8 cellular contexts compared by ENCODE assay signal in genomic region chr15:39624806-39625205, GRCh38. TPM values are rescaled to one million over a fixed set of nuclear protein-coding genes. Genes with fewer than 3 reads are reported as not detected.
DNase-seq lines count a peak whose midpoint lies in the region; ATAC-seq, FAIRE-seq and TF ChIP-seq lines count a peak whose summit lies in the region.

No MANE protein-coding gene starts in this region.

- no peak overlapping the region for H3K23ac ChIP-seq in mesendoderm (ENCODE audit: low read length)

- H3K9ac ChIP-seq in GM12878 (ENCODE audit: control insufficient read depth, insufficient read depth, low read length) = no peak overlapping the region
- H3K9ac ChIP-seq in liver (ENCODE audit: low read depth in 1 of 2, low read length in 2 of 2) = no peak overlapping the region
- H3K9ac ChIP-seq in mesendoderm (ENCODE audit: low read length) = no peak overlapping the region

- H3K4me1 ChIP-seq in GM12878 (ENCODE audit: control insufficient read depth, insufficient read depth, low read length) (peaks cover 30% of the 10 kb centered on the region), liver (ENCODE audit: control insufficient read depth in 4 of 4, insufficient read depth in 4 of 4, low read length in 3 of 4) (peaks cover 0 to 7% (median 3%) of the 10 kb centered on the region in 4 donors), mesendoderm (ENCODE audit: control insufficient read depth, low read depth, low read length) (peaks cover 2% of the 10 kb centered on the region)

- in situ Hi-C loops in GM12878 (cut with MboI) = no loop called here

- H3K56ac ChIP-seq in mesendoderm (ENCODE audit: low read length) = no peak overlapping the region

- H2BK15ac ChIP-seq in mesendoderm (replicated peaks; ENCODE audit: low read depth) = no peak overlapping the region

- peak; percentile 81 for DNase-seq in activated gamma-delta T cell treated with Interleukin-2 at 50 U/mL for 16 hours
- no peak for DNase-seq in activated gamma-delta T cell (lab: John Stamatoyannopoulos, UW)
- peak; percentile 44 to 73 (median 66) for DNase-seq in T-helper 17 cell
- DNase-seq in GM12878 (ENCODE audit: low read depth, low spot score) = peak; percentile 45
- DNase-seq in stimulated activated CD8-positive, alpha-beta memory T cell treated with anti-CD3 and anti-CD28 coated beads, Interleukin-7, amount 100 ng/mL, for 1 hour (ENCODE audit: low read depth in 2 of 2) = peak; percentile 37 to 51
- DNase-seq in mesendoderm = no peak

- H3K36me3 Mint-ChIP-seq in T-helper 17 cell (ENCODE audit: low read depth) = peaks cover 3% of the 10 kb centered on the region

- TF ChIP-seq CTCF in GM12878 (IDR thresholded peaks at IDR 0.05 in 2 of 3, conservative IDR thresholded peaks at IDR 0.05 in 1 of 3; ENCODE audit: control insufficient read depth in 2 of 3, extremely low read depth in 1 of 3, insufficient read depth in 1 of 3, low read depth in 3 of 3, low read length in 3 of 3) = no peak
- no peak for TF ChIP-seq CTCF in liver (IDR thresholded peaks at IDR 0.05; ENCODE audit: low read depth, low read length, missing input control)

- SMC1A ChIA-PET in GM12878 (lab: Charles Lee; ENCODE audit: uncharacterized antibody, unreplicated experiment) = interaction anchor here (1.4 to 5.9 kb wide), 5 partner anchors 15 to 131 kb away, joined by 4 to 44 read pairs (median 32); no protein-coding TSS in a partner anchor

- H3K27me3 Mint-ChIP-seq in T-helper 17 cell = no peaks in the 10 kb centered on the region

- H3K36me3 ChIP-seq in GM12878 (ENCODE audit: control insufficient read depth in 2 of 2, insufficient read depth in 2 of 2, low read length in 1 of 2) = no peaks in the 10 kb centered on the region
- no peaks in the 10 kb centered on the region for H3K36me3 ChIP-seq in liver (ENCODE audit: control insufficient read depth in 4 of 4, insufficient read depth in 3 of 4, low read depth in 1 of 4, low read length in 3 of 4)
- no peaks in the 10 kb centered on the region for H3K36me3 ChIP-seq in mesendoderm (ENCODE audit: control insufficient read depth, insufficient read depth, low read length)

- no peak overlapping the region for H2BK5ac ChIP-seq in mesendoderm (ENCODE audit: low read length)

- intact Hi-C loops in GM12878 (cut with micrococcal nuclease; ENCODE audit: unreplicated experiment) = no loop called here

- TF ChIP-seq POLR2A in GM12878 (IDR thresholded peaks at IDR 0.05; ENCODE audit: low read depth, low read length) = no peak

- H3K9me3 ChIP-seq in T-helper 17 cell (ENCODE audit: control insufficient read depth, low read length, poor library complexity, severe bottlenecking) (no peaks in the 10 kb centered on the region), GM12878 (replicated peaks; ENCODE audit: control insufficient read depth, insufficient read depth, low read length) (no peaks in the 10 kb centered on the region; the same call in 2 of the 3 replicates), liver (ENCODE audit: control insufficient read depth in 4 of 4, low read length in 3 of 4) (no peaks in the 10 kb centered on the region)

- ATAC-seq in T-helper 17 cell (peak; percentile 76), GM12878 (peak; percentile 75), HG02642 (IDR thresholded peaks at IDR 0.05; ENCODE audit: poor library complexity, unreplicated experiment) (no peak)

- H4K20me1 ChIP-seq in GM12878 (ENCODE audit: control insufficient read depth, insufficient read depth) = no peaks in the 10 kb centered on the region

- peak overlapping the region; percentile 82 for H3K4me3 Mint-ChIP-seq in T-helper 17 cell

- no peak overlapping the region for H3K4ac ChIP-seq in mesendoderm (ENCODE audit: low read depth, low read length)

- WGBS in GM12878 (ENCODE audit: insufficient coverage, insufficient replicate concordance, low lambda C conversion rate, missing lambda C conversion rate) = 7% methylated on average over 6 of the region's 6 CpGs
- 68% methylated on average over 6 of the region's 6 CpGs for WGBS in liver
- no CpG with 5 or more reads among the region's 6 CpGs for WGBS in mesendoderm (ENCODE audit: extremely low coverage, insufficient coverage, low lambda C conversion rate)

- H2AK5ac ChIP-seq in mesendoderm (ENCODE audit: low read length) = no peak overlapping the region

- H3K79me1 ChIP-seq in mesendoderm (ENCODE audit: low read length) = no peaks in the 10 kb centered on the region

- no peak overlapping the region for H3K18ac ChIP-seq in mesendoderm (ENCODE audit: low read length)

- no peak for TF ChIP-seq RAD21 in GM12878 (IDR thresholded peaks at IDR 0.05; ENCODE audit: insufficient read depth, low read depth, low read length)
- TF ChIP-seq RAD21 in liver (IDR thresholded peaks at IDR 0.05) = no peak

- H2BK120ac ChIP-seq in mesendoderm (ENCODE audit: low read depth, low read length) = no peak overlapping the region

- POLR2A ChIA-PET in GM12878 (lab: Charles Lee) = interaction anchor here (0.5 to 1.5 kb wide), 2 partner anchors 28 to 67 kb away, joined by 3 to 4 read pairs; no protein-coding TSS in a partner anchor

- no peak overlapping the region for H2AFZ ChIP-seq in GM12878 (ENCODE audit: control insufficient read depth, low read depth, low read length)

- H3K4me3 ChIP-seq in GM12878 (no peak overlapping the region), liver (ENCODE audit: low read depth in 1 of 3, low read length in 3 of 3) (no peak overlapping the region), mesendoderm (ENCODE audit: low read length) (no peak overlapping the region)

- no peaks in the 10 kb centered on the region for H3K79me2 ChIP-seq in GM12878 (ENCODE audit: control insufficient read depth, insufficient read depth, low read length)
- no peaks in the 10 kb centered on the region for H3K79me2 ChIP-seq in mesendoderm (ENCODE audit: control insufficient read depth, insufficient read depth, low read length)

- no peak overlapping the region for H4K8ac ChIP-seq in mesendoderm (ENCODE audit: low read depth, low read length)

- H3K27ac Mint-ChIP-seq in T-helper 17 cell = peak overlapping the region; percentile 97

- no peak overlapping the region for H4K5ac ChIP-seq in mesendoderm (ENCODE audit: low read length)

- H3K4me1 Mint-ChIP-seq in T-helper 17 cell = peaks cover 60% of the 10 kb centered on the region

- CTCF ChIA-PET in GM12878 (lab: Yijun Ruan, JAX) = interaction anchor here (0.7 to 3.1 kb wide), 8 partner anchors 13 to 132 kb away, joined by 3 to 14 read pairs (median 4); no protein-coding TSS in a partner anchor

- H3K27ac ChIP-seq in GM12878 (ENCODE audit: control insufficient read depth, insufficient read depth) (0 out of 2 replicates have a peak overlapping the region, but pooled peaks have one; percentile 24), liver (ENCODE audit: low read depth in 1 of 2, low read length in 2 of 2) (peak overlapping the region; percentile 58 to 66), mesendoderm (ENCODE audit: low read depth, low read length) (no peak overlapping the region)

- RAD21 ChIA-PET in GM12878 (lab: Charles Lee; ENCODE audit: unreplicated experiment) = interaction anchor here (1.5 to 2.4 kb wide), 3 partner anchors 40 to 132 kb away, joined by 3 to 8 read pairs (median 3); no protein-coding TSS in a partner anchor

- FAIRE-seq in GM12878 (lab: Jason Lieb, UNC) = no peak

- no TSS peak for BruUV-seq in GM12878 (replicated peaks; lab: Mats Ljungman, UMichigan)

- no peaks in the 10 kb centered on the region for H3K27me3 ChIP-seq in GM12878 (replicated peaks in 1 of 2; ENCODE audit: control insufficient read depth in 2 of 2, insufficient read depth in 2 of 2, low read length in 1 of 2)
- H3K27me3 ChIP-seq in liver (ENCODE audit: control insufficient read depth in 4 of 4, insufficient read depth in 4 of 4, low read length in 3 of 4) = no peaks in the 10 kb centered on the region
- H3K27me3 ChIP-seq in mesendoderm (ENCODE audit: insufficient read depth, low read length, poor library complexity) = no peaks in the 10 kb centered on the region

- H3K4me2 ChIP-seq in GM12878 (ENCODE audit: control insufficient read depth, insufficient read depth) (peak overlapping the region; percentile 50), mesendoderm (ENCODE audit: low read length) (no peak overlapping the region)

- peak; percentile 35 to 75; a peak in 2 of 4 replicates for TF ChIP-seq EP300 in GM12878 (IDR thresholded peaks at IDR 0.05; ENCODE audit: borderline replicate concordance in 1 of 2, control insufficient read depth in 1 of 2, low read depth in 2 of 2, low read length in 2 of 2)

TF ChIP-seq in GM12878, 131 proteins besides CTCF, POLR2A, EP300 and RAD21 (continues in another document):
- TF ChIP-seq NR2C2 (IDR thresholded peaks at IDR 0.05; ENCODE audit: borderline replicate concordance, control insufficient read depth, insufficient read length, low read depth) = no peak

TF ChIP-seq in liver, 16 proteins besides CTCF, POLR2A, EP300 and RAD21 (continues in another document):
- TF ChIP-seq TAF1 (conservative IDR thresholded peaks at IDR 0.05) (no peak), SP1 (IDR thresholded peaks at IDR 0.05) (peak; percentile 43), EGR1 (IDR thresholded peaks at IDR 0.05; ENCODE audit: low read depth in 2 of 2) (no peak), YY1 (IDR thresholded peaks at IDR 0.05) (no peak), FOXA1 (IDR thresholded peaks at IDR 0.05) (no peak), JUND (IDR thresholded peaks at IDR 0.05) (peak; percentile 57 to 68), NR2F2 (IDR thresholded peaks at IDR 0.05) (peak; percentile 85)

RNA-seq across cellular contexts. Expression of gene THBS1, which starts 43.9 kb away (rescaled TPM):
- total RNA-seq in T-helper 17 cell (10 to 100 TPM; 13.0 to 99.9 TPM), GM12878 (2014; rRNA removed) (0.23 TPM in 1 of 2 replicates, not detected in the other), GM12878 (2014; rRNA removed; fragmentation: Illumina TruSeq; extraction: Trizol) (not detected in 2 replicates), GM12878 (2021) (1.5 and 1.6 TPM in 2 replicates), liver (10 to 100 TPM; 36.2 to 73.6 TPM)
- total RNA-seq in GM12878 (2013; cell fraction: nucleolus; rRNA removed) = 0.06 TPM in 1 of 2 replicates, not detected in the other
- not detected for polyA plus RNA-seq in GM12878 (2011; ENCODE audit: low read depth)
- polyA plus RNA-seq in GM12878 (2011; rRNA removed) (0.08 and 0.09 TPM in 2 replicates), GM12878 (2014; fragmentation: Illumina TruSeq; extraction: Trizol) (not detected in 2 replicates), GM12878 (2014; fragmentation: Nextera tagmentation; extraction: Ambion mirVana) (under 1 TPM; under 0.01 to 0.02 TPM), GM12878 (2014; rRNA removed) (0.03 TPM in 1 of 2 replicates, not detected in the other), GM12878 (2016; fragmentation: Nextera tagmentation; extraction: Ambion mirVana) (under 1 TPM; 0.55 to 0.64 TPM), liver (1 to 10 TPM; 8.9 to 9.0 TPM)
- 0.20 and 0.30 TPM in 2 replicates for polyA plus RNA-seq in GM12878 (2011; cell fraction: cytosol; rRNA removed)
- 0.16 and 0.19 TPM in 2 replicates for polyA plus RNA-seq in GM12878 (2011; cell fraction: nucleus; rRNA removed)
- 0.05 and 0.06 TPM in 2 replicates for polyA plus RNA-seq in GM12878 (2012)
- 0.73 and 0.77 TPM in 2 replicates for polyA minus RNA-seq in GM12878 (2011; rRNA and poly(A)+ RNA removed)
- 1.2 and 1.5 TPM in 2 replicates for polyA minus RNA-seq in GM12878 (2011; cell fraction: cytosol; rRNA and poly(A)+ RNA removed)
- polyA minus RNA-seq in GM12878 (2011; cell fraction: nucleus; rRNA and poly(A)+ RNA removed) = 0.73 and 1.7 TPM in 2 replicates
- polyA plus RNA-seq in mesendoderm (2013, experiment 1 of 2) = 44.0 TPM
- 41.5 TPM for polyA plus RNA-seq in mesendoderm (2013, experiment 2 of 2)

Comparison
In these comparisons a context has a peak if more than half of its experiments do, and no peak if none do; other contexts are left out.
1. DNase-seq: peak in activated gamma-delta T cell treated with Interleukin-2 at 50 U/mL for 16 hours (single experiment), T-helper 17 cell (3 of 3), GM12878 (single experiment) and stimulated activated CD8-positive, alpha-beta memory T cell treated with anti-CD3 and anti-CD28 coated beads, Interleukin-7, amount 100 ng/mL, for 1 hour (2 of 2); none in activated gamma-delta T cell (single experiment) and mesendoderm (single experiment).
2. RNA of gene THBS1, which starts 43.9 kb away (total RNA-seq): 13.0 to 99.9 TPM in T-helper 17 cell and 36.2 to 73.6 TPM in liver; 0.06 to 1.6 TPM in GM12878; every median in the first group is over 4 times any median in the second.